In genomic region chr5:157915638-157916037, GRCh38 we compare ENCODE assay signal across 9 cellular contexts. TPM values are rescaled to one million over a fixed set of nuclear protein-coding genes. Genes with fewer than 3 reads are reported as not detected.
A peak's percentile ranks its signal among the peaks of the same experiment; 100 is the strongest.
DNase-seq lines count a peak whose midpoint lies in the region; ATAC-seq and TF ChIP-seq lines count a peak whose summit lies in the region.
"Had no signal": no experiment of that assay in that cellular context is flagged by ENCODE, and none has a peak within 500 bp of the region (broad histone marks: within the 10 kb centered on the region; RNA-seq: fewer than 3 reads in every experiment).

No MANE protein-coding gene starts in this region.

- no peak overlapping the region for H3K4me3 ChIP-seq in PC-3 (ENCODE audit: low read length)
- H3K4me3 ChIP-seq in fibroblast of mammary gland (ENCODE audit: control insufficient read depth, low read depth, low read length): no peak overlapping the region

- H3K79me2 ChIP-seq in PC-3 (ENCODE audit: low read length): no peaks in the 10 kb centered on the region

- no peaks in the 10 kb centered on the region for H4K20me1 ChIP-seq in PC-3 (ENCODE audit: low read length)

- CTCF ChIA-PET in PC-3 (lab: Charles Lee): interaction anchor here (0.5 to 0.7 kb wide), 2 partner anchors 79 to 173 kb away, joined by 3 to 7 read pairs; no protein-coding TSS in a partner anchor

- H3K9ac ChIP-seq in PC-3 (ENCODE audit: low read length): no peak overlapping the region

- no peaks in the 10 kb centered on the region for H3K9me3 ChIP-seq in PC-3 (ENCODE audit: low read length)

- intact Hi-C loops in PC-3 (cut with micrococcal nuclease): no loop called here

- no peak overlapping the region for H3K27ac ChIP-seq in PC-3 (ENCODE audit: low read length)

- no peaks in the 10 kb centered on the region for H3F3A ChIP-seq in PC-3 (ENCODE audit: low read length, unreplicated experiment)

- H3K4me2 ChIP-seq in PC-3 (ENCODE audit: low read length): no peak overlapping the region

- 0 out of 2 replicates have a peak, but pooled peaks cover 9% of the 10 kb centered on the region for H3K4me1 ChIP-seq in PC-3 (ENCODE audit: insufficient read depth, low read length)

- H3K9me2 ChIP-seq in PC-3 (replicated peaks; ENCODE audit: low read length): no peaks in the 10 kb centered on the region

- no peaks in the 10 kb centered on the region for H3K27me3 ChIP-seq in PC-3 (ENCODE audit: low read length)

- POLR2A ChIA-PET in PC-3 (lab: Charles Lee; ENCODE audit: unreplicated experiment): no interaction called here

- no TSS peak for BruUV-seq in PC-3 (replicated peaks; lab: Mats Ljungman, UMichigan)

- no peaks in the 10 kb centered on the region for H3K36me3 ChIP-seq in PC-3 (ENCODE audit: low read depth, low read length)

- DNase-seq in DMS153 treated with DMSO at 0.1 percent for 48 hours (lab: John Stamatoyannopoulos, UW; ENCODE audit: unreplicated experiment): peak; percentile 60
- peak; percentile 23 for DNase-seq in PC-3
- peak; percentile 44 for DNase-seq in fibroblast of mammary gland (ENCODE audit: low read depth)
- DNase-seq in nucleus accumbens (lab: John Stamatoyannopoulos, UW): peak in 55 of 56 donors; percentile 4 to 89 (median 62)
- no peak for DNase-seq in NCI-H1048 (lab: John Stamatoyannopoulos, UW)
- DNase-seq in NCI-H2227 treated with DMSO at 0.1 percent for 48 hours (lab: John Stamatoyannopoulos, UW): no peak
- no peak for DNase-seq in MV-4-11 (lab: John Stamatoyannopoulos, UW)
- DNase-seq: CD4-positive, CD25-positive, alpha-beta regulatory T cell had no signal

- H2AFZ ChIP-seq in PC-3 (ENCODE audit: low read length): no peak overlapping the region

- no peak for ATAC-seq in PC-3
- no peak for ATAC-seq in GM21423 (IDR thresholded peaks at IDR 0.05; ENCODE audit: unreplicated experiment)

- TF ChIP-seq CTCF in PC-3 (conservative IDR thresholded peaks at IDR 0.05; ENCODE audit: low read depth, low read length): no peak
- TF ChIP-seq CTCF in fibroblast of mammary gland (conservative IDR thresholded peaks at IDR 0.05; ENCODE audit: control insufficient read depth, insufficient read depth, low read depth, low read length): no peak

RNA-seq across cellular contexts. Expression of gene CLINT1, which starts 56.7 kb away (rescaled TPM):
- 125 and 131 TPM in 2 replicates for total RNA-seq in PC-3 (2014; rRNA removed)

Comparison
In these comparisons a context has a peak if more than half of its experiments do, and no peak if none do; other contexts are left out.
1. DNase-seq: peak in DMS153 treated with DMSO at 0.1 percent for 48 hours (single experiment), PC-3 (single experiment), fibroblast of mammary gland (single experiment) and nucleus accumbens (55 of 56); none in NCI-H1048 (single experiment), NCI-H2227 treated with DMSO at 0.1 percent for 48 hours (single experiment) and MV-4-11 (single experiment).